10 cellular contexts compared by ENCODE assay signal in genomic region chr22:39298194-39298987, GRCh38. TPM values are rescaled to one million over a fixed set of nuclear protein-coding genes. Genes with fewer than 3 reads are reported as not detected.
DNase-seq lines count a peak whose midpoint lies in the region; ATAC-seq and TF ChIP-seq lines count a peak whose summit lies in the region.
"Had no signal": no experiment of that assay in that cellular context is flagged by ENCODE, and none has a peak within 500 bp of the region (broad histone marks: within the 10 kb centered on the region; RNA-seq: fewer than 3 reads in every experiment).

No MANE protein-coding gene starts in this region.

- H3K27me3 Mint-ChIP-seq in activated CD4-positive, alpha-beta memory T cell treated with anti-CD3 and anti-CD28 coated beads for 36 hours, result peaks cover 27% of the 10 kb centered on the region

- no peak for TF ChIP-seq EP300 in stomach (IDR thresholded peaks at IDR 0.05)

- 61 to 70% (median 66%) methylated on average over 17 to 19 of the region's 19 CpGs for WGBS in stomach, 5 donors

- TF ChIP-seq POLR2A in stomach (IDR thresholded peaks at IDR 0.05), result no peak

- CTCF ChIA-PET in HEK293 (lab: Yijun Ruan, JAX), result interaction anchor here (1.0 kb wide), 1 partner anchor 13 kb away, joined by 3 read pairs; no protein-coding TSS in a partner anchor
- CTCF ChIA-PET in activated CD4-positive, alpha-beta memory T cell treated with anti-CD3 and anti-CD28 coated beads for 36 hours (lab: Charles Lee), result interaction anchor here (0.6 to 2.6 kb wide), 2 partner anchors 128 to 145 kb away, joined by 3 to 10 read pairs; no protein-coding TSS in a partner anchor

- ATAC-seq in GM18858 (IDR thresholded peaks at IDR 0.05; ENCODE audit: unreplicated experiment), result no peak

- TF ChIP-seq CTCF in HEK293 (tag by site-specific recombination; IDR thresholded peaks at IDR 0.05) (no peak), ascending aorta (IDR thresholded peaks at IDR 0.05) (no peak), stomach (IDR thresholded peaks at IDR 0.05) (no peak)

- no peaks in the 10 kb centered on the region for H3K4me1 ChIP-seq in HEK293 (ENCODE audit: control insufficient read depth, insufficient read depth, low read length)
- peaks cover 13 to 28% of the 10 kb centered on the region in 2 donors for H3K4me1 ChIP-seq in ascending aorta
- H3K4me1 ChIP-seq in stomach, result peaks cover 30 to 56% (median 42%) of the 10 kb centered on the region in 4 donors

- H3K9me3 ChIP-seq in HEK293 (ENCODE audit: control insufficient read depth, insufficient read depth, low read depth, low read length), result no peaks in the 10 kb centered on the region
- no peaks in the 10 kb centered on the region for H3K9me3 ChIP-seq in ascending aorta
- no peaks in the 10 kb centered on the region for H3K9me3 ChIP-seq in stomach

- intact Hi-C loops in ascending aorta (cut with DNase I) (no loop called here), stomach (cut with DNase I; ENCODE audit: low total_unique reads) (no loop called here)
- intact Hi-C loops in activated CD4-positive, alpha-beta memory T cell treated with anti-CD3 and anti-CD28 coated beads for 36 hours (cut with micrococcal nuclease), result no loop called here

- no peak overlapping the region for H3K27ac ChIP-seq in HEK293 (ENCODE audit: extremely low read depth, low read depth, low read length)
- peak overlapping the region; percentile 63 to 77 for H3K27ac ChIP-seq in ascending aorta
- H3K27ac ChIP-seq in stomach, result peak overlapping the region; percentile 12 to 59 (median 37)

- POLR2A ChIA-PET in HEK293 (lab: Yijun Ruan, JAX), result interaction anchor here (0.5 to 2.2 kb wide), 5 partner anchors 11 to 222 kb away, joined by 3 to 18 read pairs (median 3); partner anchors contain the start of gene PDGFB
- POLR2A ChIA-PET in activated CD4-positive, alpha-beta memory T cell treated with anti-CD3 and anti-CD28 coated beads for 36 hours (lab: Charles Lee), result no interaction called here

- no peak overlapping the region for H3K4me3 Mint-ChIP-seq in activated CD4-positive, alpha-beta memory T cell treated with anti-CD3 and anti-CD28 coated beads for 36 hours

- H3K36me3 ChIP-seq in HEK293 (ENCODE audit: control insufficient read depth in 2 of 2, insufficient read depth in 1 of 2, low read length in 2 of 2), result no peaks in the 10 kb centered on the region
- no peaks in the 10 kb centered on the region for H3K36me3 ChIP-seq in ascending aorta
- no peaks in the 10 kb centered on the region for H3K36me3 ChIP-seq in stomach

- H3K36me3 Mint-ChIP-seq in activated CD4-positive, alpha-beta memory T cell treated with anti-CD3 and anti-CD28 coated beads for 36 hours, result no peaks in the 10 kb centered on the region

- no peaks in the 10 kb centered on the region for H3K9me3 Mint-ChIP-seq in activated CD4-positive, alpha-beta memory T cell treated with anti-CD3 and anti-CD28 coated beads for 36 hours

- H3K4me1 Mint-ChIP-seq in activated CD4-positive, alpha-beta memory T cell treated with anti-CD3 and anti-CD28 coated beads for 36 hours (ENCODE audit: low read depth), result peaks cover 6% of the 10 kb centered on the region

- H3K27me3 ChIP-seq in ascending aorta (no peaks in the 10 kb centered on the region), stomach (no peaks in the 10 kb centered on the region)

- no peak overlapping the region for H3K4me3 ChIP-seq in HEK293 (ENCODE audit: low read depth, low read length)
- no peak overlapping the region for H3K4me3 ChIP-seq in ascending aorta
- no peak overlapping the region for H3K4me3 ChIP-seq in stomach

- DNase-seq in ascending aorta (ENCODE audit: low spot score in 2 of 2) (no peak), kidney tubule cell (ENCODE audit: low spot score) (peak; percentile 20), stomach (no peak), NCI-H510A (lab: John Stamatoyannopoulos, UW) (no peak), SW480 (ENCODE audit: low spot score) (no peak)
- DNase-seq in activated CD4-positive, alpha-beta memory T cell treated with anti-CD3 and anti-CD28 coated beads for 36 hours, result no peak
- DNase-seq: stimulated activated CD4-positive, alpha-beta T cell treated with anti-CD3 and anti-CD28 coated beads, Interleukin-2, amount 100 ng/mL, for 24 hours; T-helper 9 cell had no signal

- no peak overlapping the region for H3K27ac Mint-ChIP-seq in activated CD4-positive, alpha-beta memory T cell treated with anti-CD3 and anti-CD28 coated beads for 36 hours

TF ChIP-seq in HEK293, 187 proteins besides CTCF, POLR2A, EP300 and RAD21:
- TF ChIP-seq ZNF768 (tag by site-specific recombination; IDR thresholded peaks at IDR 0.05), result 0 out of 2 replicates have a peak, but pooled peaks have one; percentile 53
- TF ChIP-seq ZNF394 (tag by site-specific recombination; IDR thresholded peaks at IDR 0.05; ENCODE audit: borderline replicate concordance), result 0 out of 2 replicates have a peak, but pooled peaks have one; percentile 31
- no peak for TF ChIP-seq KLF17 (tag by site-specific recombination; IDR thresholded peaks at IDR 0.05)
- TF ChIP-seq ZNF629 (tag by site-specific recombination; IDR thresholded peaks at IDR 0.05), result no peak
- 0 out of 2 replicates have a peak, but pooled peaks have one; percentile 10 for TF ChIP-seq PRDM10 (tag by site-specific recombination; IDR thresholded peaks at IDR 0.05)
- peak; percentile 6; the same call in 1 of the 2 replicates for TF ChIP-seq PATZ1 (tag by site-specific recombination; IDR thresholded peaks at IDR 0.05)

RNA-seq across cellular contexts. Expression of gene RPL3, which starts 21.0 kb away (rescaled TPM):
- 1,479 TPM for total RNA-seq in ascending aorta
- 1,000 to 10,000 TPM in 4 of 5 donors, 100 to 1,000 TPM in 1; 940 to 2,730 (median 1,959) TPM for total RNA-seq in stomach
- 1,000 to 10,000 TPM; 2,938 to 5,267 (median 3,478) TPM for polyA plus RNA-seq in stomach
- total RNA-seq in activated CD4-positive, alpha-beta memory T cell treated with anti-CD3 and anti-CD28 coated beads for 36 hours, result 1,000 to 10,000 TPM; 2,986 to 3,013 TPM

RNA-seq across cellular contexts. Expression of gene SYNGR1, which starts 51.4 kb away (rescaled TPM):
- total RNA-seq in ascending aorta (2.2 TPM), stomach (1 to 10 TPM in 4 of 5 donors, under 1 TPM in 1; 0.45 to 9.3 (median 5.2) TPM)
- 10 to 100 TPM in 1 of 3 donors, 1 to 10 TPM in 2; 7.3 to 18.1 (median 7.8) TPM for polyA plus RNA-seq in stomach
- not detected for total RNA-seq in activated CD4-positive, alpha-beta memory T cell treated with anti-CD3 and anti-CD28 coated beads for 36 hours

RNA-seq across cellular contexts. Expression of gene PDGFB, which starts 53.6 kb away (rescaled TPM):
- total RNA-seq in ascending aorta (8.9 TPM), stomach (10 to 100 TPM in 2 of 5 donors, 1 to 10 TPM in 3; 1.2 to 58.5 (median 9.5) TPM)
- 1 to 10 TPM; 3.6 to 4.1 (median 3.6) TPM for polyA plus RNA-seq in stomach
- total RNA-seq in activated CD4-positive, alpha-beta memory T cell treated with anti-CD3 and anti-CD28 coated beads for 36 hours, result 10 to 100 TPM; 11.7 to 13.3 TPM
